Comparison of ENCODE assay signal across 17 cellular contexts in genomic region chr1:201192478-201192804, GRCh38. TPM values are rescaled to one million over a fixed set of nuclear protein-coding genes. Genes with fewer than 3 reads are reported as not detected.
A peak's percentile ranks its signal among the peaks of the same experiment; 100 is the strongest.
DNase-seq lines count a peak whose midpoint lies in the region; ATAC-seq and TF ChIP-seq lines count a peak whose summit lies in the region.
"Had no signal": no experiment of that assay in that cellular context is flagged by ENCODE, and none has a peak within 500 bp of the region (broad histone marks: within the 10 kb centered on the region; RNA-seq: fewer than 3 reads in every experiment).

No MANE protein-coding gene starts in this region.

- intact Hi-C loops in left ventricle myocardium superior (cut with micrococcal nuclease) = no loop called here
- intact Hi-C loops in Right ventricle myocardium inferior (cut with DNase I) = no loop called here
- intact Hi-C loops in psoas muscle (cut with DNase I) = no loop called here

- peaks cover 0 to 18% of the 10 kb centered on the region in 2 donors for H3K36me3 ChIP-seq in psoas muscle (ENCODE audit: insufficient read depth in 1 of 2, low read depth in 1 of 2)
- H3K36me3 ChIP-seq: pancreas had no signal

- 27 to 75% (median 33%) methylated on average over 1 of the region's 1 CpG for WGBS in psoas muscle, 3 donors

- H3K4me3 ChIP-seq in psoas muscle = peak overlapping the region; percentile 69
- H3K4me3 ChIP-seq: mucosa of descending colon, pancreas had no signal

- no peak for DNase-seq in left ventricle myocardium superior
- DNase-seq in Right ventricle myocardium inferior (ENCODE audit: missing footprints) = no peak
- DNase-seq in fibroblast of peridontal ligament (ENCODE audit: extremely low read depth) = peak; percentile 68
- DNase-seq in psoas muscle = no peak
- no peak for DNase-seq in DMS114 treated with DMSO at 0.1 percent for 48 hours (lab: John Stamatoyannopoulos, UW; ENCODE audit: unreplicated experiment)
- DNase-seq in NCI-H748 (lab: John Stamatoyannopoulos, UW; ENCODE audit: unreplicated experiment) = no peak
- DNase-seq: CD4-positive, alpha-beta T cell; central memory CD4-positive, alpha-beta T cell; effector CD8-positive, alpha-beta T cell; mucosa of descending colon; NCI-H187; NCI-H446 treated with DMSO at 0.1 percent for 48 hours had no signal

- no peaks in the 10 kb centered on the region for H3K27me3 ChIP-seq in psoas muscle (ENCODE audit: insufficient read depth in 3 of 3, low read length in 2 of 3)
- H3K27me3 ChIP-seq: pancreas had no signal

- peak overlapping the region; percentile 86 for H3K27ac ChIP-seq in psoas muscle
- H3K27ac ChIP-seq: pancreas had no signal

- H3K4me1 ChIP-seq in psoas muscle = no peaks in the 10 kb centered on the region
- H3K4me1 ChIP-seq: pancreas had no signal

- ATAC-seq in left ventricle myocardium superior (peak; percentile 31), Right ventricle myocardium inferior (no peak), psoas muscle (peak in 3 of 4 donors; percentile 11 to 51 (median 41)), GM21381 (IDR thresholded peaks at IDR 0.05; ENCODE audit: unreplicated experiment) (no peak), HG03378 (IDR thresholded peaks at IDR 0.05; ENCODE audit: unreplicated experiment) (no peak)
- ATAC-seq: mucosa of descending colon, pancreas had no signal

- H3K9me3 ChIP-seq in psoas muscle = no peaks in the 10 kb centered on the region
- H3K9me3 ChIP-seq: mucosa of descending colon, pancreas had no signal

- TF ChIP-seq CTCF in psoas muscle (IDR thresholded peaks at IDR 0.05) = no peak

RNA-seq across cellular contexts. Expression of gene IGFN1, which starts 1.8 kb away (rescaled TPM):
- not detected for total RNA-seq in left ventricle myocardium superior
- total RNA-seq in Right ventricle myocardium inferior = not detected
- 100 to 1,000 TPM in 3 of 4 donors, 10 to 100 TPM in 1; 29.3 to 442 (median 247) TPM for total RNA-seq in psoas muscle
- polyA plus RNA-seq in psoas muscle = 10 to 100 TPM in 2 of 3 donors, 1 to 10 TPM in 1; 2.7 to 33.1 (median 22.0) TPM
- total RNA-seq: activated CD4-positive, alpha-beta memory T cell treated with anti-CD3 and anti-CD28 coated beads for 36 hours; CD4-positive, alpha-beta T cell; T-helper 1 cell treated with Interleukin-12 subunit alpha and Interleukin-12 subunit beta and Interleukin-4 antibody, amounts not matched to agents 30 ng/mL and 1 ng/mL, for 36 hours had no signal

RNA-seq across cellular contexts. Expression of gene TMEM9, which starts 38.2 kb away (rescaled TPM):
- 20.5 TPM for total RNA-seq in left ventricle myocardium superior
- 26.6 TPM for total RNA-seq in Right ventricle myocardium inferior
- total RNA-seq in psoas muscle = 10 to 100 TPM; 11.9 to 46.3 (median 32.3) TPM
- 10 to 100 TPM in 2 of 3 donors, 1 to 10 TPM in 1; 7.2 to 23.4 (median 12.9) TPM for polyA plus RNA-seq in psoas muscle

Comparison
In these comparisons a context has a peak if more than half of its experiments do, and no peak if none do; other contexts are left out.
1. ATAC-seq: peak in left ventricle myocardium superior (single experiment) and psoas muscle (3 of 4); none in Right ventricle myocardium inferior (single experiment), GM21381 (single experiment) and HG03378 (single experiment).
2. RNA of gene IGFN1, which starts 1.8 kb away (total RNA-seq): 29.3 to 442 TPM in psoas muscle; not detected in Right ventricle myocardium inferior (single experiment) and not detected in left ventricle myocardium superior (single experiment); every median in the first group is over 10 times any median in the second.